9 cellular contexts compared by ENCODE assay signal in the genomic region with DNA sequence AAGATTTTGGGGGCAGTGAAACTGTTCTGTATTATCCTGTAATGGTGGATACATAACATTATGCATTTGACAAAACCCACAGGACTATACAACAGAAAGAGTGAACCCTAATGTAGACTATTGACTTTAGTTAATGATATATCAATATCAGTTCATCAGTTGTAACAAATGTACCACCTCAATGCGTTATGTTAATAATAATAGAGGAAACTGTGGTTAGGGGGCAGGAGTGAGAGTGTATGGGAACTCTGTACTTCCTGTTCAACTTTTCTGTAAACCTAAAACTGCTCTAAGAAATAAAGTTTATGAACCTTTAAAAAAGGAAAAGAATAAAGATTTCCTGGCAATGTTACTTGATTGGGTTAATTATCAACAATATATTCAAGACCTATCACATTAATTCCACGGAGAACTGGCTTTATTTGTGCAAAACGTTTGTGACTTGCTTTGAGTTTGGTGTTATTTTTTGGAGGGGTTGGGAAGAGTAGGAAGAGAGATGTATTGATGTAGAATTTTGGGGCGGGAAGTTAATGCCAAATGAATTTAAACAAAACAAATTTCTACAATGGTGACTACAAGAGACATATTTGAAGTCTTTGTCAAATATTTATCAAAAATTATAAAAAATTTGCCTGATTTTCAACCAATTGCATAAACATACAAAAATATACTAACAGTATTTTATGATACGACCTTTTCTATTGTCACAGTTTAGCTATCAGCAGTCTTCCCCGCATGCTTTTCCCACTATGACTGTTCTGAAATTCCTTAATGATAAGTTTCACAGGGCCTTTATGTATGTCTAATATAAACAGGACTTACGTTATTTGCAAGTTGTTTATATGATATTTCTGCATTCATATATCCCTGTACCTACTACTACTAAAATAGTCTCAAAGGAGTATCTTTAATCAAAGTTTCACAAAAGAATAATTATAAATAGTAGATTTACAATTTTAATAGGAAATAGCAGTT. TPM values are rescaled to one million over a fixed set of nuclear protein-coding genes. Genes with fewer than 3 reads are reported as not detected.
A peak's percentile ranks its signal among the peaks of the same experiment; 100 is the strongest.
DNase-seq lines count a peak whose midpoint lies in the region; ATAC-seq and TF ChIP-seq lines count a peak whose summit lies in the region.
"Had no signal": no experiment of that assay in that cellular context is flagged by ENCODE, and none has a peak within 500 bp of the region (broad histone marks: within the 10 kb centered on the region; RNA-seq: fewer than 3 reads in every experiment).

No MANE protein-coding gene starts in this region.

- TF ChIP-seq CTCF in CD14-positive monocyte (IDR thresholded peaks at IDR 0.05) (no peak), HL-60 (IDR thresholded peaks at IDR 0.05; ENCODE audit: insufficient read depth, low read length) (no peak), mesothelial cell of epicardium (IDR thresholded peaks at IDR 0.05; ENCODE audit: unreplicated experiment) (no peak)

- H3K9me3 Mint-ChIP-seq in CD14-positive monocyte = peaks cover 0 to 3% (median 0%) of the 10 kb centered on the region in 7 donors
- H3K9me3 Mint-ChIP-seq in activated T-helper 17 cell treated with anti-CD3 and anti-CD28 coated beads, Interleukin-2, amount 50 U/mL, for 72 hours = no peaks in the 10 kb centered on the region
- H3K9me3 Mint-ChIP-seq in mesothelial cell of epicardium = no peaks in the 10 kb centered on the region

- H3K27ac Mint-ChIP-seq in CD14-positive monocyte (peak overlapping the region; percentile 64 to 100 (median 85)), mesothelial cell of epicardium (peak overlapping the region; percentile 4)
- H3K27ac Mint-ChIP-seq in activated T-helper 17 cell treated with anti-CD3 and anti-CD28 coated beads, Interleukin-2, amount 50 U/mL, for 72 hours = peak overlapping the region; percentile 23

- peak overlapping the region; percentile 74 for H3K27ac ChIP-seq in HL-60 (replicated peaks)

- no peaks in the 10 kb centered on the region for H3K27me3 ChIP-seq in HL-60 (ENCODE audit: insufficient read depth, poor library complexity, severe bottlenecking)

- H3K36me3 Mint-ChIP-seq in CD14-positive monocyte = no peaks in the 10 kb centered on the region
- peaks cover 25% of the 10 kb centered on the region for H3K36me3 Mint-ChIP-seq in activated T-helper 17 cell treated with anti-CD3 and anti-CD28 coated beads, Interleukin-2, amount 50 U/mL, for 72 hours (ENCODE audit: low read depth)
- no peaks in the 10 kb centered on the region for H3K36me3 Mint-ChIP-seq in mesothelial cell of epicardium

- H3K4me3 ChIP-seq in HL-60 (replicated peaks; ENCODE audit: insufficient read depth, low read length) = no peak overlapping the region

- no peaks in the 10 kb centered on the region for H3K27me3 Mint-ChIP-seq in CD14-positive monocyte (ENCODE audit: low read depth in 3 of 3)
- H3K27me3 Mint-ChIP-seq in activated T-helper 17 cell treated with anti-CD3 and anti-CD28 coated beads, Interleukin-2, amount 50 U/mL, for 72 hours = no peaks in the 10 kb centered on the region
- H3K27me3 Mint-ChIP-seq in mesothelial cell of epicardium (ENCODE audit: low read depth) = no peaks in the 10 kb centered on the region

- ATAC-seq in activated T-helper 17 cell treated with anti-CD3 and anti-CD28 coated beads, Interleukin-2, amount 50 U/mL, for 72 hours (replicated peaks) = no peak
- no peak for ATAC-seq in GM18498 (IDR thresholded peaks at IDR 0.05; ENCODE audit: unreplicated experiment)

- intact Hi-C loops in CD14-positive monocyte (cut with micrococcal nuclease) = loop anchor here (10.0 kb wide), 3 partner anchors 52 to 102 kb away; no protein-coding TSS in a partner anchor

- H3K4me3 Mint-ChIP-seq in CD14-positive monocyte = peak overlapping the region; percentile 17 to 22
- H3K4me3 Mint-ChIP-seq in activated T-helper 17 cell treated with anti-CD3 and anti-CD28 coated beads, Interleukin-2, amount 50 U/mL, for 72 hours = peak overlapping the region; percentile 88
- no peak overlapping the region for H3K4me3 Mint-ChIP-seq in mesothelial cell of epicardium

- no peak for DNase-seq in CD14-positive monocyte (ENCODE audit: low spot score)
- peak in 1 of 2 experiments; percentile 32 for DNase-seq in HL-60 (ENCODE audit: low read depth in 1 of 2, low spot score in 1 of 2)
- DNase-seq in mesothelial cell of epicardium (ENCODE audit: low spot score in 2 of 2, unreplicated experiment in 2 of 2) = no peak
- DNase-seq in midbrain (lab: John Stamatoyannopoulos, UW) = no peak
- DNase-seq in GM19238 (ENCODE audit: insufficient read length, low spot score) = no peak
- no peak for DNase-seq in activated CD4-positive, CD25-positive, alpha-beta regulatory T cell treated with anti-CD3 and anti-CD28 coated beads, Interleukin-2, amount 50 U/mL, for 72 hours
- DNase-seq: NCI-H2107 had no signal

- peaks cover 33% of the 10 kb centered on the region for H3K4me1 Mint-ChIP-seq in CD14-positive monocyte
- H3K4me1 Mint-ChIP-seq in activated T-helper 17 cell treated with anti-CD3 and anti-CD28 coated beads, Interleukin-2, amount 50 U/mL, for 72 hours = peaks cover 22% of the 10 kb centered on the region
- H3K4me1 Mint-ChIP-seq in mesothelial cell of epicardium = peaks cover 27% of the 10 kb centered on the region

RNA-seq across cellular contexts. Expression of a gene that starts 2.1 kb away (rescaled TPM):
- 100 to 1,000 TPM; 111 to 163 TPM for polyA plus RNA-seq in CD14-positive monocyte
- 100 to 1,000 TPM in 1 of 2 donors, 10 to 100 TPM in 1; 74.9 to 131 TPM for total RNA-seq in activated T-helper 17 cell treated with anti-CD3 and anti-CD28 coated beads, Interleukin-2, amount 50 U/mL, for 72 hours
- 173 to 179 TPM (median 178 TPM) in 3 replicates for total RNA-seq in mesothelial cell of epicardium

Comparison
In these comparisons a context has a peak if more than half of its experiments do, and no peak if none do; other contexts are left out.
1. H3K27ac Mint-ChIP-seq: peak in every context shown above with its lines; median percentile 85 in CD14-positive monocyte; 23 in activated T-helper 17 cell treated with anti-CD3 and anti-CD28 coated beads, Interleukin-2, amount 50 U/mL, for 72 hours; 4 in mesothelial cell of epicardium.